1 cellular context compared by ENCODE assay signal in the genomic region with DNA sequence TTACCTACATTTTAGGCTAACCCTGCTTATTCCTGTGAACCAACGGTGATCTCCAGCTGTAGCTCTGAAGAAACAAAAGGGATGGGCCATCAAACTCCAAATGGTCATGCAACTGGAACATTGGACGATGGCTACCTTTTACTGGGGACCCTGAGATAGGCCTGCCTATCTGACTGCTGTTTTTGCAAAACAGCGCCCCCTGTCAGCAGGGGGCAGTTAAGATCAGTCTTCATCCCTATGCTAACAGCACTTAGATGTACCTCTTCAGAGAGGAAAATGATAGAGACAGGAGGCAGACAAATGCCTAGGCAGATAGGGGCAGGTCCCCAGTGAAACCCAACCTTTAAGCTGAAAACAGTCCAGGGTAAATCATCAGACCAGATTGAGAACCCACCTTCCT.
TF ChIP-seq lines count a peak whose summit lies in the region.

No MANE protein-coding gene starts in this region.

TF ChIP-seq in SK-N-SH treated with all-trans-retinoic acid at 6 μM for 48 hours, 23 proteins besides CTCF, POLR2A, EP300 and RAD21 (continued from another document):
- TF ChIP-seq, protein P1, sequence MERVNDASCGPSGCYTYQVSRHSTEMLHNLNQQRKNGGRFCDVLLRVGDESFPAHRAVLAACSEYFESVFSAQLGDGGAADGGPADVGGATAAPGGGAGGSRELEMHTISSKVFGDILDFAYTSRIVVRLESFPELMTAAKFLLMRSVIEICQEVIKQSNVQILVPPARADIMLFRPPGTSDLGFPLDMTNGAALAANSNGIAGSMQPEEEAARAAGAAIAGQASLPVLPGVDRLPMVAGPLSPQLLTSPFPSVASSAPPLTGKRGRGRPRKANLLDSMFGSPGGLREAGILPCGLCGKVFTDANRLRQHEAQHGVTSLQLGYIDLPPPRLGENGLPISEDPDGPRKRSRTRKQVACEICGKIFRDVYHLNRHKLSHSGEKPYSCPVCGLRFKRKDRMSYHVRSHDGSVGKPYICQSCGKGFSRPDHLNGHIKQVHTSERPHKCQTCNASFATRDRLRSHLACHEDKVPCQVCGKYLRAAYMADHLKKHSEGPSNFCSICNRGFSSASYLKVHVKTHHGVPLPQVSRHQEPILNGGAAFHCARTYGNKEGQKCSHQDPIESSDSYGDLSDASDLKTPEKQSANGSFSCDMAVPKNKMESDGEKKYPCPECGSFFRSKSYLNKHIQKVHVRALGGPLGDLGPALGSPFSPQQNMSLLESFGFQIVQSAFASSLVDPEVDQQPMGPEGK (CRISPR knock-in tag; IDR thresholded peaks at IDR 0.05; ENCODE audit: borderline replicate concordance) = no peak
- TF ChIP-seq ZFP30 (CRISPR knock-in tag; IDR thresholded peaks at IDR 0.05) (no peak), OSR1 (CRISPR knock-in tag; IDR thresholded peaks at IDR 0.05) (no peak), PPARA (CRISPR knock-in tag; IDR thresholded peaks at IDR 0.05; ENCODE audit: borderline replicate concordance) (no peak), ZNF8 (CRISPR knock-in tag; IDR thresholded peaks at IDR 0.05) (no peak)
